ENCODE assay signal across 8 cellular contexts in the genomic region with DNA sequence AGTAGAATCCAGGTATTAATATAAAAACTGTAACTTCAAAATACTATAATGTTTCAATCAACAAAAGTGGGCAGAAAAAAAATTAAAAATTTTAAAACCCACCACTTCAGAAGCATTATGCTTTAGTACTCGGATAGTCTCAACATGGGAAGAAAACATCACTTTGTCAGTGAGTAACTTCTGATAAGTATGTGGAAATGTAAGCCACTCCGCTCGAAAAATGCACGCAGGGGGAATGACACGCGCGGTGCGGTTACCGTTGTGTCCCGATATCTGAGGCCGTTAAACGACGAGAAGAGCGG. TPM values are rescaled to one million over a fixed set of nuclear protein-coding genes. Genes with fewer than 3 reads are reported as not detected.
DNase-seq lines count a peak whose midpoint lies in the region; ATAC-seq and TF ChIP-seq lines count a peak whose summit lies in the region.

No MANE protein-coding gene starts in this region.

- no peak for DNase-seq in GM12865 (ENCODE audit: low read depth)
- no peak for DNase-seq in T-helper 17 cell
- no peak for DNase-seq in fibroblast of the aortic adventitia (ENCODE audit: low read depth)
- DNase-seq in gastrocnemius medialis, result no peak
- no peak for DNase-seq in NCI-H1092 treated with DMSO at 0.1 percent for 48 hours (lab: John Stamatoyannopoulos, UW)
- DNase-seq in middle frontal gyrus (ENCODE audit: extremely low spot score, low spot score), result no peak

- no peaks in the 10 kb centered on the region for H3K27me3 ChIP-seq in gastrocnemius medialis

- H3K27ac Mint-ChIP-seq in T-helper 17 cell, result peak overlapping the region; percentile 88

- in situ Hi-C loops in gastrocnemius medialis (cut with MboI; ENCODE audit: low sequenced_read_pairs in 4 of 4), result loop anchor here in 3 of 4 donors (10.0 to 25.0 kb wide), 4 partner anchors 118 to 345 kb away; partner anchors contain the start of genes RARB (in 1 of the 3) and TOP2B (in 1 of the 3)

- TF ChIP-seq CTCF in GM12865 (IDR thresholded peaks at IDR 0.05; ENCODE audit: insufficient read depth, low read depth, low read length, missing control alignments), result no peak
- TF ChIP-seq CTCF in fibroblast of the aortic adventitia (IDR thresholded peaks at IDR 0.05; ENCODE audit: insufficient read depth, low read length), result no peak
- no peak for TF ChIP-seq CTCF in gastrocnemius medialis (IDR thresholded peaks at IDR 0.05 in 4 of 5, conservative IDR thresholded peaks at IDR 0.05 in 1 of 5)

- peaks cover 17% of the 10 kb centered on the region for H3K4me1 Mint-ChIP-seq in T-helper 17 cell

- no peak for TF ChIP-seq POLR2A in gastrocnemius medialis (IDR thresholded peaks at IDR 0.05)

- peak overlapping the region; percentile 86 for H3K4me3 Mint-ChIP-seq in T-helper 17 cell

- H3K9me3 ChIP-seq in T-helper 17 cell (ENCODE audit: control insufficient read depth, low read length, poor library complexity, severe bottlenecking) (no peaks in the 10 kb centered on the region), gastrocnemius medialis (no peaks in the 10 kb centered on the region)

- H3K36me3 Mint-ChIP-seq in T-helper 17 cell (ENCODE audit: low read depth), result peaks cover 4% of the 10 kb centered on the region

- no peaks in the 10 kb centered on the region for H3K27me3 Mint-ChIP-seq in T-helper 17 cell

- no peak for ATAC-seq in T-helper 17 cell
- ATAC-seq in gastrocnemius medialis, result no peak
- ATAC-seq in HG03354 (IDR thresholded peaks at IDR 0.05; ENCODE audit: poor library complexity, severe bottlenecking, unreplicated experiment), result no peak
- no peak for ATAC-seq in HG02588 (IDR thresholded peaks at IDR 0.05; ENCODE audit: unreplicated experiment)

- H3K4me3 ChIP-seq in GM12865 (ENCODE audit: low read depth, low read length), result peak overlapping the region; percentile 69
- H3K4me3 ChIP-seq in fibroblast of the aortic adventitia (ENCODE audit: low read depth, low read length), result peak overlapping the region; percentile 84
- H3K4me3 ChIP-seq in gastrocnemius medialis, result peak overlapping the region; percentile 87 to 97 (median 94)

- peaks cover 0 to 9% of the 10 kb centered on the region in 2 donors for H3K36me3 ChIP-seq in gastrocnemius medialis

- intact Hi-C loops in gastrocnemius medialis (cut with DNase I; ENCODE audit: low total_unique reads), result loop anchor here (2.0 to 10.0 kb wide), 4 partner anchors 118 to 355 kb away; partner anchors contain the start of genes RARB and TOP2B

- H3K4me1 ChIP-seq in gastrocnemius medialis, result peaks cover 10 to 21% of the 10 kb centered on the region in 2 donors

- H3K27ac ChIP-seq in gastrocnemius medialis, result peak overlapping the region; percentile 91 to 97 (median 94)

RNA-seq across cellular contexts. Expression of gene NGLY1, which starts 0.7 kb away (rescaled TPM):
- total RNA-seq in T-helper 17 cell (10 to 100 TPM; 65.8 to 67.1 TPM), fibroblast of the aortic adventitia (ENCODE audit: low replicate concordance) (11.8 and 30.4 TPM in 2 replicates), gastrocnemius medialis (10 to 100 TPM; 61.5 to 73.3 (median 68.6) TPM)

RNA-seq across cellular contexts. Expression of gene OXSM, which starts 7.3 kb away (rescaled TPM):
- total RNA-seq in T-helper 17 cell (1 to 10 TPM; 7.0 to 7.6 TPM), fibroblast of the aortic adventitia (ENCODE audit: low replicate concordance) (7.6 and 19.5 TPM in 2 replicates), gastrocnemius medialis (10 to 100 TPM in 3 of 4 donors, 1 to 10 TPM in 1; 5.9 to 26.3 (median 13.3) TPM)
